In genomic region chr19:19782783-19783182, GRCh38 we compare ENCODE assay signal across 25 cellular contexts. TPM values are rescaled to one million over a fixed set of nuclear protein-coding genes. Genes with fewer than 3 reads are reported as not detected.
DNase-seq lines count a peak whose midpoint lies in the region; ATAC-seq lines count a peak whose summit lies in the region.
"Had no signal": no experiment of that assay in that cellular context is flagged by ENCODE, and none has a peak within 500 bp of the region (broad histone marks: within the 10 kb centered on the region; RNA-seq: fewer than 3 reads in every experiment).

No MANE protein-coding gene starts in this region.

- peak overlapping the region; percentile 11 for H3K4me3 Mint-ChIP-seq in activated T-cell treated with anti-CD3 and anti-CD28 coated beads, Interleukin-2, amount 50 U/mL, for 4 hours
- H3K4me3 Mint-ChIP-seq: activated B cell treated with CpG ODN at 0.5 μM for 24 hours had no signal

- H3K27me3 Mint-ChIP-seq in activated T-cell treated with anti-CD3 and anti-CD28 coated beads, Interleukin-2, amount 50 U/mL, for 4 hours (ENCODE audit: low read depth): no peaks in the 10 kb centered on the region
- H3K27me3 Mint-ChIP-seq: activated B cell treated with CpG ODN at 0.5 μM for 24 hours; IgD-negative memory B cell; naive thymus-derived CD4-positive, alpha-beta T cell had no signal

- peaks cover 47% of the 10 kb centered on the region for H3K4me1 Mint-ChIP-seq in activated T-cell treated with anti-CD3 and anti-CD28 coated beads, Interleukin-2, amount 50 U/mL, for 4 hours (ENCODE audit: low read depth)

- peak; percentile 65 to 66 for ATAC-seq in activated T-cell treated with anti-CD3 and anti-CD28 coated beads, Interleukin-2, amount 50 U/mL, for 4 hours
- ATAC-seq in stimulated activated naive CD8-positive, alpha-beta T cell treated with anti-CD3 and anti-CD28 coated beads, Interleukin-15, Interleukin-2, amounts not matched to agents 100 U/mL and 50 U/mL, for 24 hours: peak; percentile 91
- no peak for ATAC-seq in HG02642 (IDR thresholded peaks at IDR 0.05; ENCODE audit: poor library complexity, unreplicated experiment)
- no peak for ATAC-seq in HG03442 (IDR thresholded peaks at IDR 0.05; ENCODE audit: unreplicated experiment)
- ATAC-seq: heart left ventricle; naive thymus-derived CD4-positive, alpha-beta T cell; right lobe of liver; SK-N-SH treated with all-trans-retinoic acid at 6 μM for 48 hours had no signal

- peaks cover 7% of the 10 kb centered on the region for H3K9me3 Mint-ChIP-seq in activated T-cell treated with anti-CD3 and anti-CD28 coated beads, Interleukin-2, amount 50 U/mL, for 4 hours
- H3K9me3 Mint-ChIP-seq: activated B cell treated with CpG ODN at 0.5 μM for 24 hours had no signal

- peak; percentile 61 for DNase-seq in activated naive CD4-positive, alpha-beta T cell treated with Interleukin-2 at 50 U/mL for 16 hours
- DNase-seq in activated naive CD4-positive, alpha-beta T cell (lab: John Stamatoyannopoulos, UW): no peak
- DNase-seq in activated T-cell treated with anti-CD3 and anti-CD28 coated beads, Interleukin-2, amount 50 U/mL, for 4 hours: peak; percentile 15
- peak in 3 of 4 experiments; percentile 11 to 37 (median 20) for DNase-seq in stimulated activated CD4-positive, alpha-beta T cell treated with anti-CD3 and anti-CD28 coated beads, Interleukin-1b, Interleukin-23, amount 100 ng/mL, for 24 hours (ENCODE audit: low read depth in 4 of 4, low spot score in 1 of 4)
- DNase-seq in stimulated activated naive CD8-positive, alpha-beta T cell treated with anti-CD3 and anti-CD28 coated beads, Interleukin-15, Interleukin-2, amounts not matched to agents 100 U/mL and 50 U/mL, for 24 hours: peak; percentile 68
- DNase-seq in COR-L47 (lab: John Stamatoyannopoulos, UW): no peak
- DNase-seq: activated B cell treated with CpG ODN at 0.5 μM for 24 hours; dermis blood vessel endothelial cell; DMS79; heart left ventricle; mesendoderm; MG63; naive thymus-derived CD4-positive, alpha-beta T cell; NCI-H1417 treated with DMSO at 0.1 percent for 48 hours; NCI-H2171; NCI-H524 treated with DMSO at 0.1 percent for 48 hours; ovary; right lobe of liver; RPMI8226; T-helper 9 cell; thyroid gland had no signal

- H3K36me3 Mint-ChIP-seq in activated T-cell treated with anti-CD3 and anti-CD28 coated beads, Interleukin-2, amount 50 U/mL, for 4 hours (ENCODE audit: insufficient read depth): peaks cover 56% of the 10 kb centered on the region

RNA-seq across cellular contexts. Expression of gene ZNF506, which starts 38.8 kb away (rescaled TPM):
- total RNA-seq in activated T-cell treated with anti-CD3 and anti-CD28 coated beads, Interleukin-2, amount 50 U/mL, for 4 hours: 10 to 100 TPM; 11.6 to 17.0 (median 16.6) TPM

RNA-seq across cellular contexts. Expression of gene ZNF14, which starts 49.9 kb away (rescaled TPM):
- 1 to 10 TPM; 2.6 to 4.1 (median 3.4) TPM for total RNA-seq in activated T-cell treated with anti-CD3 and anti-CD28 coated beads, Interleukin-2, amount 50 U/mL, for 4 hours

Comparison
In these comparisons a context has a peak if more than half of its experiments do, and no peak if none do; other contexts are left out.
1. DNase-seq: peak in activated naive CD4-positive, alpha-beta T cell treated with Interleukin-2 at 50 U/mL for 16 hours (single experiment), activated T-cell treated with anti-CD3 and anti-CD28 coated beads, Interleukin-2, amount 50 U/mL, for 4 hours (single experiment), stimulated activated CD4-positive, alpha-beta T cell treated with anti-CD3 and anti-CD28 coated beads, Interleukin-1b, Interleukin-23, amount 100 ng/mL, for 24 hours (3 of 4) and stimulated activated naive CD8-positive, alpha-beta T cell treated with anti-CD3 and anti-CD28 coated beads, Interleukin-15, Interleukin-2, amounts not matched to agents 100 U/mL and 50 U/mL, for 24 hours (single experiment); none in activated naive CD4-positive, alpha-beta T cell (0 of 4) and COR-L47 (single experiment).
2. ATAC-seq: peak in activated T-cell treated with anti-CD3 and anti-CD28 coated beads, Interleukin-2, amount 50 U/mL, for 4 hours (2 of 2) and stimulated activated naive CD8-positive, alpha-beta T cell treated with anti-CD3 and anti-CD28 coated beads, Interleukin-15, Interleukin-2, amounts not matched to agents 100 U/mL and 50 U/mL, for 24 hours (single experiment); none in HG02642 (single experiment) and HG03442 (single experiment).